Comparison of ENCODE assay signal across 1 cellular context in genomic region chr5:139343476-139343875, GRCh38.
TF ChIP-seq lines count a peak whose summit lies in the region.

No MANE protein-coding gene starts in this region.

TF ChIP-seq in K562, 482 proteins besides CTCF, POLR2A, EP300 and RAD21:
- TF ChIP-seq ZNF436 (CRISPR knock-in tag; IDR thresholded peaks at IDR 0.05) (no peak), ZBTB11 (CRISPR knock-in tag; IDR thresholded peaks at IDR 0.05) (0 out of 6 replicates have a peak, but pooled peaks of 1 of the 3 experiments have one; percentile 11), PCBP2 (IDR thresholded peaks at IDR 0.05; ENCODE audit: low read depth, low read length, poor library complexity, severe bottlenecking) (no peak), RNF2 (IDR thresholded peaks at IDR 0.05) (no peak), PHF20 (IDR thresholded peaks at IDR 0.05; ENCODE audit: partially characterized antibody) (no peak), CBX2 (IDR thresholded peaks at IDR 0.05; ENCODE audit: insufficient read depth, low read length, poor library complexity, severe bottlenecking) (no peak), LEF1 (IDR thresholded peaks at IDR 0.05) (no peak), SMAD4 (CRISPR knock-in tag; conservative IDR thresholded peaks at IDR 0.05) (no peak), ELF1 (tag; IDR thresholded peaks at IDR 0.05) (no peak), CSDE1 (IDR thresholded peaks at IDR 0.05) (no peak), ARID3A (IDR thresholded peaks at IDR 0.05; ENCODE audit: borderline replicate concordance, low read depth, low read length) (no peak), CEBPB (tag; IDR thresholded peaks at IDR 0.05) (peak; percentile 26; the same call in 1 of the 2 replicates), GTF2A2 (tag; IDR thresholded peaks at IDR 0.05) (no peak), FOSL1 (tag; conservative IDR thresholded peaks at IDR 0.05) (no peak), IRF1 (CRISPR knock-in tag; IDR thresholded peaks at IDR 0.05; ENCODE audit: borderline replicate concordance) (no peak), CCNT2 (IDR thresholded peaks at IDR 0.05; ENCODE audit: borderline replicate concordance, extremely low read depth, insufficient read length, low read depth, low read length) (no peak), NCOA1 (IDR thresholded peaks at IDR 0.05; ENCODE audit: low read depth) (no peak), ZNF121 (CRISPR knock-in tag; conservative IDR thresholded peaks at IDR 0.05) (no peak), BRD9 (IDR thresholded peaks at IDR 0.05; ENCODE audit: low read depth, partially characterized antibody) (no peak), HDAC3 (IDR thresholded peaks at IDR 0.05; ENCODE audit: borderline replicate concordance, partially characterized antibody) (no peak), FOXJ2 (tag; IDR thresholded peaks at IDR 0.05) (no peak), ZNF764 (CRISPR knock-in tag; IDR thresholded peaks at IDR 0.05; ENCODE audit: low read depth) (no peak), RCOR1 (IDR thresholded peaks at IDR 0.05; ENCODE audit: borderline replicate concordance in 1 of 2, low read depth in 2 of 2, low read length in 2 of 2) (no peak), RBM17 (IDR thresholded peaks at IDR 0.05; ENCODE audit: borderline replicate concordance, low read depth, low read length) (no peak), NFRKB (IDR thresholded peaks at IDR 0.05; ENCODE audit: low read depth) (no peak), HSF4 (CRISPR knock-in tag; IDR thresholded peaks at IDR 0.05; ENCODE audit: borderline replicate concordance) (no peak), ZNF174 (CRISPR knock-in tag; IDR thresholded peaks at IDR 0.05) (no peak), TBP (optimal IDR thresholded peaks at IDR 0.05; ENCODE audit: low read depth, low read length) (no peak), CBX8 (IDR thresholded peaks at IDR 0.05; ENCODE audit: borderline replicate concordance, extremely low read depth, low read depth, low read length, poor library complexity, severe bottlenecking) (no peak), ZNF384 (IDR thresholded peaks at IDR 0.05; ENCODE audit: low read depth, low read length) (peak; percentile 38; the same call in 1 of the 2 replicates), ZNF644 (tag; IDR thresholded peaks at IDR 0.05; ENCODE audit: low read depth) (no peak), TSC22D4 (tag; IDR thresholded peaks at IDR 0.05) (no peak), U2AF1 (optimal IDR thresholded peaks at IDR 0.05; ENCODE audit: low read depth, low read length) (no peak), FOXO4 (CRISPR knock-in tag; IDR thresholded peaks at IDR 0.05) (no peak), PCBP1 (IDR thresholded peaks at IDR 0.05; ENCODE audit: low read depth, low read length, poor library complexity, severe bottlenecking) (no peak), POLR3G (IDR thresholded peaks at IDR 0.05; ENCODE audit: extremely low read depth, insufficient read length, insufficient replicate concordance) (no peak), BRF1 (IDR thresholded peaks at IDR 0.05; ENCODE audit: borderline replicate concordance, extremely low read depth, insufficient read length) (no peak), ZBTB33 (CRISPR knock-in tag; IDR thresholded peaks at IDR 0.05) (0 out of 2 replicates have a peak, but pooled peaks have one; percentile 32), ZNF212 (CRISPR knock-in tag; IDR thresholded peaks at IDR 0.05) (no peak), SRSF3 (IDR thresholded peaks at IDR 0.05; ENCODE audit: insufficient read depth, low read length) (no peak), ZNF277 (CRISPR knock-in tag; IDR thresholded peaks at IDR 0.05; ENCODE audit: borderline replicate concordance) (no peak), SMARCA4 (IDR thresholded peaks at IDR 0.05) (0 out of 2 replicates have a peak, but pooled peaks have one; percentile 13), TRIM24 (IDR thresholded peaks at IDR 0.05) (0 out of 4 replicates have a peak, but pooled peaks of 1 of the 2 experiments have one; percentile 11), RUNX1 (IDR thresholded peaks at IDR 0.05; ENCODE audit: low read depth) (no peak)
